13 cellular contexts compared by ENCODE assay signal in genomic region chr7:146002431-146003078, GRCh38.
A peak's percentile ranks its signal among the peaks of the same experiment; 100 is the strongest.
DNase-seq lines count a peak whose midpoint lies in the region; ATAC-seq and TF ChIP-seq lines count a peak whose summit lies in the region.
"Had no signal": no experiment of that assay in that cellular context is flagged by ENCODE, and none has a peak within 500 bp of the region (broad histone marks: within the 10 kb centered on the region; RNA-seq: fewer than 3 reads in every experiment).

No MANE protein-coding gene starts in this region.

- H3K4me3 Mint-ChIP-seq in activated CD4-positive, alpha-beta T cell treated with anti-CD3 and anti-CD28 coated beads, Interleukin-2, amount 10 ng/mL, durations not matched to agents 24 days and 14 days, result no peak overlapping the region
- H3K4me3 Mint-ChIP-seq: CD4-positive, CD25-positive, alpha-beta regulatory T cell had no signal

- no peak overlapping the region for H3K27ac Mint-ChIP-seq in activated CD4-positive, alpha-beta T cell treated with anti-CD3 and anti-CD28 coated beads, Interleukin-2, amount 10 ng/mL, durations not matched to agents 24 days and 14 days
- H3K27ac Mint-ChIP-seq: CD4-positive, CD25-positive, alpha-beta regulatory T cell had no signal

- H3K9me3 Mint-ChIP-seq in activated CD4-positive, alpha-beta T cell treated with anti-CD3 and anti-CD28 coated beads, Interleukin-2, amount 10 ng/mL, durations not matched to agents 24 days and 14 days, result peaks cover 3% of the 10 kb centered on the region

- H3K36me3 Mint-ChIP-seq in activated CD4-positive, alpha-beta T cell treated with anti-CD3 and anti-CD28 coated beads, Interleukin-2, amount 10 ng/mL, durations not matched to agents 24 days and 14 days (ENCODE audit: low read depth), result no peaks in the 10 kb centered on the region
- H3K36me3 Mint-ChIP-seq: CD4-positive, CD25-positive, alpha-beta regulatory T cell had no signal

- H3K27ac ChIP-seq in dorsolateral prefrontal cortex, result no peak overlapping the region
- H3K27ac ChIP-seq: ascending aorta had no signal

- H3K4me3 ChIP-seq in choroid plexus epithelial cell (ENCODE audit: low read depth, low read length) (no peak overlapping the region), dorsolateral prefrontal cortex (no peak overlapping the region)
- H3K4me3 ChIP-seq: ascending aorta, mucosa of descending colon had no signal

- TF ChIP-seq CTCF in choroid plexus epithelial cell (conservative IDR thresholded peaks at IDR 0.05; ENCODE audit: low read depth, low read length), result no peak
- TF ChIP-seq CTCF in dorsolateral prefrontal cortex (IDR thresholded peaks at IDR 0.05 in 54 of 56, conservative IDR thresholded peaks at IDR 0.05 in 2 of 56; ENCODE audit: low read depth in 1 of 56, partially characterized antibody in 56 of 56), result no peak

- peak; percentile 88 for DNase-seq in choroid plexus epithelial cell (ENCODE audit: low read depth)
- no peak for DNase-seq in dorsolateral prefrontal cortex
- DNase-seq in activated CD4-positive, alpha-beta T cell treated with anti-CD3 and anti-CD28 coated beads, Interleukin-2, amount 10 ng/mL, durations not matched to agents 24 days and 14 days, result no peak
- no peak for DNase-seq in NCI-H82 (lab: John Stamatoyannopoulos, UW)
- no peak for DNase-seq in hippocampal formation (lab: John Stamatoyannopoulos, UW)
- DNase-seq: CD4-positive, CD25-positive, alpha-beta regulatory T cell; mucosa of descending colon; NCI-H1092 treated with DMSO at 0.1 percent for 48 hours; T1000 had no signal

- no peaks in the 10 kb centered on the region for H3K27me3 Mint-ChIP-seq in activated CD4-positive, alpha-beta T cell treated with anti-CD3 and anti-CD28 coated beads, Interleukin-2, amount 10 ng/mL, durations not matched to agents 24 days and 14 days
- H3K27me3 Mint-ChIP-seq: CD4-positive, CD25-positive, alpha-beta regulatory T cell had no signal

- peaks cover 0 to 7% (median 0%) of the 10 kb centered on the region in 45 donors for H3K27me3 ChIP-seq in dorsolateral prefrontal cortex
- H3K27me3 ChIP-seq: ascending aorta had no signal

- intact Hi-C loops in dorsolateral prefrontal cortex (cut with DNase I), result no loop called here
- intact Hi-C loops in activated CD4-positive, alpha-beta T cell treated with anti-CD3 and anti-CD28 coated beads, Interleukin-2, amount 10 ng/mL, durations not matched to agents 24 days and 14 days (cut with micrococcal nuclease), result no loop called here

- H3K4me1 Mint-ChIP-seq in activated CD4-positive, alpha-beta T cell treated with anti-CD3 and anti-CD28 coated beads, Interleukin-2, amount 10 ng/mL, durations not matched to agents 24 days and 14 days, result no peaks in the 10 kb centered on the region
- H3K4me1 Mint-ChIP-seq: CD4-positive, CD25-positive, alpha-beta regulatory T cell had no signal

- peak; percentile 73 for ATAC-seq in GM19023 (IDR thresholded peaks at IDR 0.05; ENCODE audit: unreplicated experiment)
- ATAC-seq in HG02610 (IDR thresholded peaks at IDR 0.05; ENCODE audit: unreplicated experiment), result peak; percentile 96
- ATAC-seq in HG03432 (IDR thresholded peaks at IDR 0.05; ENCODE audit: unreplicated experiment), result peak; percentile 93
- ATAC-seq: mucosa of descending colon had no signal
